Comparison of ENCODE assay signal across 15 cellular contexts in the genomic region with DNA sequence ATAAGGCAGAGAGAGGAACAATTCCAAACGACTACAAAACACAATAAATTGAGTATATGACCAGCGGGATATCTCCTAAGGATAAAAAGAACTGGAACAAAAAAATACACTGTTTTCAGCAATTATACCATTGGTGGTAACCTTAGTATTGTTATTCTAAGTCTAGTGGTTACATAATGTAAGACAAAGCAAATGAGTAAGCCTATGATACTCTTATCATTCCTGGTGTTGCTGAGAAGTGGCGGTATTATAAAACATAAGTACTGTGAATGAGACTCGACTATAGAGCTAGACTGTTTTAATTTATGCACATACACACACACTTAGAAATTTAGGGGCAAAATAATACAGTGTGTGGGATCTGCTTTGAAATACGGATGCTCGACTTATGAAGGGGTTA.
DNase-seq lines count a peak whose midpoint lies in the region; ATAC-seq and TF ChIP-seq lines count a peak whose summit lies in the region.
"Had no signal": no experiment of that assay in that cellular context is flagged by ENCODE, and none has a peak within 500 bp of the region (broad histone marks: within the 10 kb centered on the region; RNA-seq: fewer than 3 reads in every experiment).

No MANE protein-coding gene starts in this region.

- TF ChIP-seq EP300 in suprapubic skin (IDR thresholded peaks at IDR 0.05), result no peak

- no peak for TF ChIP-seq POLR2A in suprapubic skin (IDR thresholded peaks at IDR 0.05)

- H3K9me3 Mint-ChIP-seq in activated CD4-positive, alpha-beta T cell treated with anti-CD3 and anti-CD28 coated beads, Interleukin-2, amount 10 ng/mL, durations not matched to agents 7 days and 5 days, result peaks cover 4% of the 10 kb centered on the region
- H3K9me3 Mint-ChIP-seq in IgD-negative memory B cell, result peaks cover 0 to 3% (median 0%) of the 10 kb centered on the region in 3 donors
- H3K9me3 Mint-ChIP-seq in activated naive CD8-positive, alpha-beta T cell (ENCODE audit: low read depth), result peaks cover 2% of the 10 kb centered on the region
- H3K9me3 Mint-ChIP-seq in naive thymus-derived CD8-positive, alpha-beta T cell, result peaks cover 2 to 12% (median 6%) of the 10 kb centered on the region in 9 donors

- H3K4me1 ChIP-seq in suprapubic skin, result peaks cover 42% of the 10 kb centered on the region

- peaks cover 72% of the 10 kb centered on the region for H3K4me1 Mint-ChIP-seq in activated CD4-positive, alpha-beta T cell treated with anti-CD3 and anti-CD28 coated beads, Interleukin-2, amount 10 ng/mL, durations not matched to agents 7 days and 5 days
- peaks cover 56 to 68% (median 64%) of the 10 kb centered on the region in 3 donors for H3K4me1 Mint-ChIP-seq in IgD-negative memory B cell
- H3K4me1 Mint-ChIP-seq in activated naive CD8-positive, alpha-beta T cell (ENCODE audit: low read depth), result peaks cover 75% of the 10 kb centered on the region
- H3K4me1 Mint-ChIP-seq in naive thymus-derived CD8-positive, alpha-beta T cell, result peaks cover 32 to 85% (median 66%) of the 10 kb centered on the region in 4 donors

- no peaks in the 10 kb centered on the region for H3K27me3 ChIP-seq in suprapubic skin

- ATAC-seq in naive thymus-derived CD8-positive, alpha-beta T cell, result no peak
- ATAC-seq in GM21423 (IDR thresholded peaks at IDR 0.05; ENCODE audit: unreplicated experiment), result no peak
- ATAC-seq: PC-3, SK-N-SH treated with all-trans-retinoic acid at 6 μM for 48 hours had no signal

- DNase-seq in activated CD4-positive, alpha-beta T cell treated with anti-CD3 and anti-CD28 coated beads, Interleukin-2, amount 10 ng/mL, durations not matched to agents 7 days and 5 days, result no peak
- no peak for DNase-seq in activated CD4-positive, alpha-beta T cell treated with anti-CD3 and anti-CD28 coated beads, Interleukin-2, amount 50 U/mL, for 4 hours
- DNase-seq in naive thymus-derived CD8-positive, alpha-beta T cell, result no peak
- DNase-seq in suprapubic skin (ENCODE audit: low spot score in 2 of 2) (no peak), NCI-H1694 treated with DMSO at 0.1 percent for 48 hours (lab: John Stamatoyannopoulos, UW) (no peak)
- DNase-seq: activated CD4-positive, alpha-beta T cell treated with anti-CD3 and anti-CD28 coated beads for 1 hour; activated gamma-delta T cell treated with Interleukin-2 at 50 U/mL for 16 hours; DMS153; NCI-H1105 treated with DMSO at 0.1 percent for 48 hours; NCI-H510A; PC-3 had no signal

- peaks cover 36% of the 10 kb centered on the region for H3K36me3 Mint-ChIP-seq in activated CD4-positive, alpha-beta T cell treated with anti-CD3 and anti-CD28 coated beads, Interleukin-2, amount 10 ng/mL, durations not matched to agents 7 days and 5 days (ENCODE audit: low read depth)
- peaks cover 7% of the 10 kb centered on the region for H3K36me3 Mint-ChIP-seq in IgD-negative memory B cell
- H3K36me3 Mint-ChIP-seq in activated naive CD8-positive, alpha-beta T cell, result peaks cover 14% of the 10 kb centered on the region
- H3K36me3 Mint-ChIP-seq in naive thymus-derived CD8-positive, alpha-beta T cell, result peaks cover 6 to 15% (median 9%) of the 10 kb centered on the region in 3 donors

- WGBS in suprapubic skin, result 89% methylated on average over 6 of the region's 6 CpGs

- H3K4me3 Mint-ChIP-seq in activated CD4-positive, alpha-beta T cell treated with anti-CD3 and anti-CD28 coated beads, Interleukin-2, amount 10 ng/mL, durations not matched to agents 7 days and 5 days, result peak overlapping the region; percentile 36
- peak overlapping the region in 3 of 4 donors; percentile 3 to 80 (median 44) for H3K4me3 Mint-ChIP-seq in IgD-negative memory B cell
- peak overlapping the region; percentile 11 for H3K4me3 Mint-ChIP-seq in activated naive CD8-positive, alpha-beta T cell
- peak overlapping the region in 9 of 10 donors; percentile 37 to 78 (median 66) for H3K4me3 Mint-ChIP-seq in naive thymus-derived CD8-positive, alpha-beta T cell

- H3K27me3 Mint-ChIP-seq in activated CD4-positive, alpha-beta T cell treated with anti-CD3 and anti-CD28 coated beads, Interleukin-2, amount 10 ng/mL, durations not matched to agents 7 days and 5 days, result no peaks in the 10 kb centered on the region
- H3K27me3 Mint-ChIP-seq in IgD-negative memory B cell, result no peaks in the 10 kb centered on the region
- no peaks in the 10 kb centered on the region for H3K27me3 Mint-ChIP-seq in activated naive CD8-positive, alpha-beta T cell
- no peaks in the 10 kb centered on the region for H3K27me3 Mint-ChIP-seq in naive thymus-derived CD8-positive, alpha-beta T cell

- no peak overlapping the region for H3K4me3 ChIP-seq in suprapubic skin

- POLR2A ChIA-PET in activated CD4-positive, alpha-beta T cell treated with anti-CD3 and anti-CD28 coated beads, Interleukin-2, amount 10 ng/mL, durations not matched to agents 7 days and 5 days (lab: Charles Lee), result no interaction called here
- POLR2A ChIA-PET in naive thymus-derived CD8-positive, alpha-beta T cell (lab: Charles Lee), result interaction anchor here (0.6 kb wide), 1 partner anchor 171 kb away, joined by 9 read pairs; no protein-coding TSS in a partner anchor

- no peaks in the 10 kb centered on the region for H3K36me3 ChIP-seq in suprapubic skin

- TF ChIP-seq CTCF in suprapubic skin (IDR thresholded peaks at IDR 0.05), result no peak

- H3K27ac Mint-ChIP-seq in activated CD4-positive, alpha-beta T cell treated with anti-CD3 and anti-CD28 coated beads, Interleukin-2, amount 10 ng/mL, durations not matched to agents 7 days and 5 days, result peak overlapping the region; percentile 63
- H3K27ac Mint-ChIP-seq in IgD-negative memory B cell, result peak overlapping the region in 2 of 3 donors; percentile 61
- H3K27ac Mint-ChIP-seq in activated naive CD8-positive, alpha-beta T cell, result peak overlapping the region; percentile 74
- H3K27ac Mint-ChIP-seq in naive thymus-derived CD8-positive, alpha-beta T cell, result peak overlapping the region in 9 of 10 donors; percentile 58 to 88 (median 81)

- CTCF ChIA-PET in activated CD4-positive, alpha-beta T cell treated with anti-CD3 and anti-CD28 coated beads, Interleukin-2, amount 10 ng/mL, durations not matched to agents 7 days and 5 days (lab: Charles Lee), result interaction anchor here (1.3 to 2.1 kb wide), 2 partner anchors 10 to 16 kb away, joined by 6 read pairs; no protein-coding TSS in a partner anchor

- no peak overlapping the region for H3K27ac ChIP-seq in suprapubic skin

- no peaks in the 10 kb centered on the region for H3K9me3 ChIP-seq in suprapubic skin

Comparison
In these comparisons a context has a peak if more than half of its experiments do, and no peak if none do; other contexts are left out.
1. H3K4me3 Mint-ChIP-seq: peak in every context shown above with its lines; median percentile 66 in naive thymus-derived CD8-positive, alpha-beta T cell; 44 in IgD-negative memory B cell; 36 in activated CD4-positive, alpha-beta T cell treated with anti-CD3 and anti-CD28 coated beads, Interleukin-2, amount 10 ng/mL, durations not matched to agents 7 days and 5 days; 11 in activated naive CD8-positive, alpha-beta T cell.